In the genomic region with DNA sequence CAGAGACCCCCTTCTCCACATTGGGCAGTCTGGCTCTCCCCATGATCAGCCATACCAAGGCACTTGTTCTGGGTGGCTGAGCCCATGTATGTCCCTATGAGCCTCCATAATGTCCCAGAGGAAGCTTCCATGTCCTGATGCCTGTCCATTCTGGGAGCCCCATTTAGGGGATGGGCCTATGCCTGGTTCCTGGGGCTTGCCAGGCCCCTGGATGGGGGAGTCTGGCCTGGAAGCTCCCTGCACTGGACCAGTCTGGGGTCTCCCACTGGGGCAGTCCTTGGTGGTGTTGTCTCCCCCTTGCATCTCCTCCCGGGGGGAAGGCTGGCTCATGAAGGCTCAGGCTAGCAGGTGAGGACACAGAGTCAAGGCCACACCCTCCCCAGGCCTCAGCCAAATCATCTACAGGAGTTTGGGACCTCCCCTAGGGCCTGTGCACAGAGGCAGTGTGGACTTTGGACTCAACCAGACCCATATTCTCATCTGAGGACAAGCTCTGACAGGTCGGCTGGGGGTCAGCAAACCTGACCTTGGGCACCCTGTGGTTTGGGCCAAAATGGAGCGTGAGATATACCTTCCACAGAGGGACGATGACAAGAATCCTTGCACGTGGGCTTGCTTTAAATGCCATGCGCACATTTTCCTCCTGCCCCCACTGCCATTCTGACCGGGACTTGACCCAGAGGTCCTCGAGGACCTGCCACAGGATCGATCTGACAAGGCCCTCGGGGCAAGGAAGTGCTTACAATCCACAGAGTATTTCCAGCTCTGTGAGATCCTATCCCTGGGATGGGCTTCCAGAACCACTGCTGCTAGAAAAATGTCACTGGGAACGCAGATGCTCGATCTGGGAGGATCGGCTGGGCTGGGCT, we compare ENCODE assay signal across 2 cellular contexts.
TF ChIP-seq lines count a peak whose summit lies in the region.

No MANE protein-coding gene starts in this region.

TF ChIP-seq in A549, 52 proteins besides CTCF, POLR2A, EP300 and RAD21 (continued from another document):
- TF ChIP-seq BCL3 (IDR thresholded peaks at IDR 0.05) (no peak), TFCP2L1 (CRISPR knock-in tag; IDR thresholded peaks at IDR 0.05) (no peak)

TF ChIP-seq in HepG2, 621 proteins besides CTCF, POLR2A, EP300 and RAD21 (continued from another document and continues in another):
- no peak for TF ChIP-seq RERE (CRISPR knock-in tag; IDR thresholded peaks at IDR 0.05; ENCODE audit: low read depth)
- TF ChIP-seq, protein P1, sequence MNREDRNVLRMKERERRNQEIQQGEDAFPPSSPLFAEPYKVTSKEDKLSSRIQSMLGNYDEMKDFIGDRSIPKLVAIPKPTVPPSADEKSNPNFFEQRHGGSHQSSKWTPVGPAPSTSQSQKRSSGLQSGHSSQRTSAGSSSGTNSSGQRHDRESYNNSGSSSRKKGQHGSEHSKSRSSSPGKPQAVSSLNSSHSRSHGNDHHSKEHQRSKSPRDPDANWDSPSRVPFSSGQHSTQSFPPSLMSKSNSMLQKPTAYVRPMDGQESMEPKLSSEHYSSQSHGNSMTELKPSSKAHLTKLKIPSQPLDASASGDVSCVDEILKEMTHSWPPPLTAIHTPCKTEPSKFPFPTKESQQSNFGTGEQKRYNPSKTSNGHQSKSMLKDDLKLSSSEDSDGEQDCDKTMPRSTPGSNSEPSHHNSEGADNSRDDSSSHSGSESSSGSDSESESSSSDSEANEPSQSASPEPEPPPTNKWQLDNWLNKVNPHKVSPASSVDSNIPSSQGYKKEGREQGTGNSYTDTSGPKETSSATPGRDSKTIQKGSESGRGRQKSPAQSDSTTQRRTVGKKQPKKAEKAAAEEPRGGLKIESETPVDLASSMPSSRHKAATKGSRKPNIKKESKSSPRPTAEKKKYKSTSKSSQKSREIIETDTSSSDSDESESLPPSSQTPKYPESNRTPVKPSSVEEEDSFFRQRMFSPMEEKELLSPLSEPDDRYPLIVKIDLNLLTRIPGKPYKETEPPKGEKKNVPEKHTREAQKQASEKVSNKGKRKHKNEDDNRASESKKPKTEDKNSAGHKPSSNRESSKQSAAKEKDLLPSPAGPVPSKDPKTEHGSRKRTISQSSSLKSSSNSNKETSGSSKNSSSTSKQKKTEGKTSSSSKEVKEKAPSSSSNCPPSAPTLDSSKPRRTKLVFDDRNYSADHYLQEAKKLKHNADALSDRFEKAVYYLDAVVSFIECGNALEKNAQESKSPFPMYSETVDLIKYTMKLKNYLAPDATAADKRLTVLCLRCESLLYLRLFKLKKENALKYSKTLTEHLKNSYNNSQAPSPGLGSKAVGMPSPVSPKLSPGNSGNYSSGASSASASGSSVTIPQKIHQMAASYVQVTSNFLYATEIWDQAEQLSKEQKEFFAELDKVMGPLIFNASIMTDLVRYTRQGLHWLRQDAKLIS (CRISPR knock-in tag; IDR thresholded peaks at IDR 0.05): no peak
- no peak for TF ChIP-seq TMF1 (CRISPR knock-in tag; IDR thresholded peaks at IDR 0.05; ENCODE audit: low read depth)
- TF ChIP-seq KDM3A (CRISPR knock-in tag; IDR thresholded peaks at IDR 0.05; ENCODE audit: low read depth): no peak
- TF ChIP-seq PHF8 (CRISPR knock-in tag; IDR thresholded peaks at IDR 0.05): no peak
- TF ChIP-seq MED1 (CRISPR knock-in tag; IDR thresholded peaks at IDR 0.05): no peak
- 0 out of 2 replicates have a peak, but pooled peaks have one; percentile 21 for TF ChIP-seq ZNF598 (CRISPR knock-in tag; IDR thresholded peaks at IDR 0.05; ENCODE audit: borderline replicate concordance)
- TF ChIP-seq REL (CRISPR knock-in tag; conservative IDR thresholded peaks at IDR 0.05): no peak
- TF ChIP-seq MED8 (CRISPR knock-in tag; IDR thresholded peaks at IDR 0.05; ENCODE audit: insufficient replicate concordance): no peak
- peak; percentile 24 for TF ChIP-seq XRCC5 (optimal IDR thresholded peaks at IDR 0.05; ENCODE audit: low read length)
- no peak for TF ChIP-seq ZNF326 (CRISPR knock-in tag; IDR thresholded peaks at IDR 0.05; ENCODE audit: borderline replicate concordance)
- TF ChIP-seq NBN (conservative IDR thresholded peaks at IDR 0.05): no peak
- no peak for TF ChIP-seq KLF13 (CRISPR knock-in tag; IDR thresholded peaks at IDR 0.05)
- TF ChIP-seq SOX6 (IDR thresholded peaks at IDR 0.05): no peak
- peak; percentile 28; the same call in 1 of the 2 replicates for TF ChIP-seq SOX6 (CRISPR knock-in tag; IDR thresholded peaks at IDR 0.05)
- TF ChIP-seq ZNF276 (CRISPR knock-in tag; IDR thresholded peaks at IDR 0.05; ENCODE audit: low read depth): no peak
- TF ChIP-seq, protein P2, sequence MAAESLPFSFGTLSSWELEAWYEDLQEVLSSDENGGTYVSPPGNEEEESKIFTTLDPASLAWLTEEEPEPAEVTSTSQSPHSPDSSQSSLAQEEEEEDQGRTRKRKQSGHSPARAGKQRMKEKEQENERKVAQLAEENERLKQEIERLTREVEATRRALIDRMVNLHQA (CRISPR knock-in tag; IDR thresholded peaks at IDR 0.05): no peak
- no peak for TF ChIP-seq ZBTB46 (CRISPR knock-in tag; IDR thresholded peaks at IDR 0.05; ENCODE audit: borderline replicate concordance)
- peak; percentile 76 for TF ChIP-seq ESRRA (CRISPR knock-in tag; IDR thresholded peaks at IDR 0.05; ENCODE audit: low read depth)
- TF ChIP-seq JUNB (CRISPR knock-in tag; IDR thresholded peaks at IDR 0.05; ENCODE audit: borderline replicate concordance): no peak
- TF ChIP-seq ZNF781 (CRISPR knock-in tag; IDR thresholded peaks at IDR 0.05; ENCODE audit: borderline replicate concordance, not compliant biosample characterization): no peak
- TF ChIP-seq, protein P3, sequence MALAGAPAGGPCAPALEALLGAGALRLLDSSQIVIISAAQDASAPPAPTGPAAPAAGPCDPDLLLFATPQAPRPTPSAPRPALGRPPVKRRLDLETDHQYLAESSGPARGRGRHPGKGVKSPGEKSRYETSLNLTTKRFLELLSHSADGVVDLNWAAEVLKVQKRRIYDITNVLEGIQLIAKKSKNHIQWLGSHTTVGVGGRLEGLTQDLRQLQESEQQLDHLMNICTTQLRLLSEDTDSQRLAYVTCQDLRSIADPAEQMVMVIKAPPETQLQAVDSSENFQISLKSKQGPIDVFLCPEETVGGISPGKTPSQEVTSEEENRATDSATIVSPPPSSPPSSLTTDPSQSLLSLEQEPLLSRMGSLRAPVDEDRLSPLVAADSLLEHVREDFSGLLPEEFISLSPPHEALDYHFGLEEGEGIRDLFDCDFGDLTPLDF (CRISPR knock-in tag; IDR thresholded peaks at IDR 0.05): no peak
- no peak for TF ChIP-seq ZNF451 (CRISPR knock-in tag; IDR thresholded peaks at IDR 0.05)
- peak; percentile 47; the same call in 1 of the 2 replicates for TF ChIP-seq SALL1 (CRISPR knock-in tag; IDR thresholded peaks at IDR 0.05)
- no peak for TF ChIP-seq ONECUT2 (CRISPR knock-in tag; IDR thresholded peaks at IDR 0.05)
- TF ChIP-seq ATF1 (CRISPR knock-in tag; IDR thresholded peaks at IDR 0.05): no peak
- TF ChIP-seq ZSCAN30 (CRISPR knock-in tag; IDR thresholded peaks at IDR 0.05): no peak
- peak; percentile 46; the same call in 1 of the 2 replicates for TF ChIP-seq PATZ1 (CRISPR knock-in tag; IDR thresholded peaks at IDR 0.05)
- TF ChIP-seq FOSL2 (CRISPR knock-in tag; IDR thresholded peaks at IDR 0.05): 0 out of 2 replicates have a peak, but pooled peaks have one; percentile 2
- no peak for TF ChIP-seq NR3C1 (CRISPR knock-in tag; IDR thresholded peaks at IDR 0.05)
